1 cellular context compared by ENCODE assay signal in the genomic region with DNA sequence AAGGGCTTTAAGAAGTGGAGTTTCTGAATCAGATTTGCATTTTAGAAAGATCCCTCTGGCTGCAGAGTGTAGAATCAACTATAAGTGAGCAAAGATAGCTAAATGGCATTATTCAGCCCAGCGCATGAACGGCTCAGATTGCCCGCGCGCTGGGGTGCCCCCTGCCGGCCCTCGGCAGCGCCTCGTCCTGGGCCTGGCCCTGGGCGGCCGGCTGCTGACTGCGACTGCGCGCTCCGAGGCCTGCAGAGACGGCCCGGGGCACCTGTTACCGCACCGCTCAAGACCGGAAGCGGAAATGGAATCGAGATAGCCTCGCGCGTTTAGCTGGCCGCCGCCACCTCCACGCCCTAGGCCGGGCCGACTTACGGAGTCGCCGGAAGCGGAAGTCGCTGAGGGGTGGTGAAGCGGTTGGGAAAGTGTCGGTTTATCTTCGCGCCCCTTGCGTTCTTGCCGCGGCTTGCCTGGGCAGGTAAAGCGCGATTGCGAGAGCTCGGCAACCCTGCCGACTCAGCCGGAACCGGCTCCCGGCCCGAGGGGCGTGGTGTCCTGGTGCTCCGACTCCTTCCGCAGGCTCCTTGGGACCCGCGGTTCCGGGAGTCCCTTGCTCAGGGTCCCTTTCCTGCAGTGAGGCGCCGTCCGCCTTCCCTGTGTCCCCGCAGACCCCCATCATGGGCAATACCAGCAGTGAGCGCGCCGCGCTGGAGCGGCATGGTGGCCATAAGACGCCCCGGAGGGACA.
TF ChIP-seq lines count a peak whose summit lies in the region.

A gene with protein sequence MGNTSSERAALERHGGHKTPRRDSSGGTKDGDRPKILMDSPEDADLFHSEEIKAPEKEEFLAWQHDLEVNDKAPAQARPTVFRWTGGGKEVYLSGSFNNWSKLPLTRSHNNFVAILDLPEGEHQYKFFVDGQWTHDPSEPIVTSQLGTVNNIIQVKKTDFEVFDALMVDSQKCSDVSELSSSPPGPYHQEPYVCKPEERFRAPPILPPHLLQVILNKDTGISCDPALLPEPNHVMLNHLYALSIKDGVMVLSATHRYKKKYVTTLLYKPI (plus strand): TSS at position 557 of the 738 bp plus-strand sequence. CDS start 112 bp downstream, at position 669.

TF ChIP-seq in HepG2, 621 proteins besides CTCF, POLR2A, EP300 and RAD21 (continued from another document and continues in another):
- TF ChIP-seq ARID5B (CRISPR knock-in tag; IDR thresholded peaks at IDR 0.05) (peak; percentile 62), MXD3 (CRISPR knock-in tag; IDR thresholded peaks at IDR 0.05) (peak; percentile 92), ETS1 (CRISPR knock-in tag; IDR thresholded peaks at IDR 0.05) (no peak), SMAD3 (CRISPR knock-in tag; IDR thresholded peaks at IDR 0.05) (no peak), GATAD2A (CRISPR knock-in tag; IDR thresholded peaks at IDR 0.05) (peak; percentile 63; the same call in 1 of the 2 replicates), REL (CRISPR knock-in tag; conservative IDR thresholded peaks at IDR 0.05) (0 out of 2 replicates have a peak, but pooled peaks have one; percentile 21), JARID2 (CRISPR knock-in tag; IDR thresholded peaks at IDR 0.05; ENCODE audit: insufficient replicate concordance) (no peak), ZSCAN9 (CRISPR knock-in tag; IDR thresholded peaks at IDR 0.05; ENCODE audit: borderline replicate concordance) (peak; percentile 63; the same call in 1 of the 2 replicates), SRF (IDR thresholded peaks at IDR 0.05; ENCODE audit: low read depth, low read length) (no peak), PHF20 (CRISPR knock-in tag; IDR thresholded peaks at IDR 0.05) (peak; percentile 95), SOX6 (IDR thresholded peaks at IDR 0.05) (no peak), SOX6 (CRISPR knock-in tag; IDR thresholded peaks at IDR 0.05) (peak; percentile 68), EED (CRISPR knock-in tag; IDR thresholded peaks at IDR 0.05) (no peak), ZFYVE20 (CRISPR knock-in tag; IDR thresholded peaks at IDR 0.05; ENCODE audit: borderline replicate concordance, low read depth) (no peak), ATF4 (CRISPR knock-in tag; IDR thresholded peaks at IDR 0.05) (no peak), ZNF761 (CRISPR knock-in tag; conservative IDR thresholded peaks at IDR 0.05) (no peak), ZNF782 (CRISPR knock-in tag; IDR thresholded peaks at IDR 0.05; ENCODE audit: borderline replicate concordance) (no peak), ZC3H13 (CRISPR knock-in tag; IDR thresholded peaks at IDR 0.05) (no peak), HNF4G (IDR thresholded peaks at IDR 0.05; ENCODE audit: borderline replicate concordance, low read depth, low read length) (no peak), HNF4G (CRISPR knock-in tag; IDR thresholded peaks at IDR 0.05; ENCODE audit: borderline replicate concordance, low read depth) (no peak; the same call in 1 of the 2 replicates), ZMYM2 (CRISPR knock-in tag; IDR thresholded peaks at IDR 0.05) (no peak)
- TF ChIP-seq, protein P1, sequence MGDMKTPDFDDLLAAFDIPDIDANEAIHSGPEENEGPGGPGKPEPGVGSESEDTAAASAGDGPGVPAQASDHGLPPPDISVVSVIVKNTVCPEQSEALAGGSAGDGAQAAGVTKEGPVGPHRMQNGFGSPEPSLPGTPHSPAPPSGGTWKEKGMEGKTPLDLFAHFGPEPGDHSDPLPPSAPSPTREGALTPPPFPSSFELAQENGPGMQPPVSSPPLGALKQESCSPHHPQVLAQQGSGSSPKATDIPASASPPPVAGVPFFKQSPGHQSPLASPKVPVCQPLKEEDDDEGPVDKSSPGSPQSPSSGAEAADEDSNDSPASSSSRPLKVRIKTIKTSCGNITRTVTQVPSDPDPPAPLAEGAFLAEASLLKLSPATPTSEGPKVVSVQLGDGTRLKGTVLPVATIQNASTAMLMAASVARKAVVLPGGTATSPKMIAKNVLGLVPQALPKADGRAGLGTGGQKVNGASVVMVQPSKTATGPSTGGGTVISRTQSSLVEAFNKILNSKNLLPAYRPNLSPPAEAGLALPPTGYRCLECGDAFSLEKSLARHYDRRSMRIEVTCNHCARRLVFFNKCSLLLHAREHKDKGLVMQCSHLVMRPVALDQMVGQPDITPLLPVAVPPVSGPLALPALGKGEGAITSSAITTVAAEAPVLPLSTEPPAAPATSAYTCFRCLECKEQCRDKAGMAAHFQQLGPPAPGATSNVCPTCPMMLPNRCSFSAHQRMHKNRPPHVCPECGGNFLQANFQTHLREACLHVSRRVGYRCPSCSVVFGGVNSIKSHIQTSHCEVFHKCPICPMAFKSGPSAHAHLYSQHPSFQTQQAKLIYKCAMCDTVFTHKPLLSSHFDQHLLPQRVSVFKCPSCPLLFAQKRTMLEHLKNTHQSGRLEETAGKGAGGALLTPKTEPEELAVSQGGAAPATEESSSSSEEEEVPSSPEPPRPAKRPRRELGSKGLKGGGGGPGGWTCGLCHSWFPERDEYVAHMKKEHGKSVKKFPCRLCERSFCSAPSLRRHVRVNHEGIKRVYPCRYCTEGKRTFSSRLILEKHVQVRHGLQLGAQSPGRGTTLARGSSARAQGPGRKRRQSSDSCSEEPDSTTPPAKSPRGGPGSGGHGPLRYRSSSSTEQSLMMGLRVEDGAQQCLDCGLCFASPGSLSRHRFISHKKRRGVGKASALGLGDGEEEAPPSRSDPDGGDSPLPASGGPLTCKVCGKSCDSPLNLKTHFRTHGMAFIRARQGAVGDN (CRISPR knock-in tag; IDR thresholded peaks at IDR 0.05): peak; percentile 98
- TF ChIP-seq, protein P2, sequence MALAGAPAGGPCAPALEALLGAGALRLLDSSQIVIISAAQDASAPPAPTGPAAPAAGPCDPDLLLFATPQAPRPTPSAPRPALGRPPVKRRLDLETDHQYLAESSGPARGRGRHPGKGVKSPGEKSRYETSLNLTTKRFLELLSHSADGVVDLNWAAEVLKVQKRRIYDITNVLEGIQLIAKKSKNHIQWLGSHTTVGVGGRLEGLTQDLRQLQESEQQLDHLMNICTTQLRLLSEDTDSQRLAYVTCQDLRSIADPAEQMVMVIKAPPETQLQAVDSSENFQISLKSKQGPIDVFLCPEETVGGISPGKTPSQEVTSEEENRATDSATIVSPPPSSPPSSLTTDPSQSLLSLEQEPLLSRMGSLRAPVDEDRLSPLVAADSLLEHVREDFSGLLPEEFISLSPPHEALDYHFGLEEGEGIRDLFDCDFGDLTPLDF (CRISPR knock-in tag; IDR thresholded peaks at IDR 0.05): no peak
- TF ChIP-seq, protein P3, sequence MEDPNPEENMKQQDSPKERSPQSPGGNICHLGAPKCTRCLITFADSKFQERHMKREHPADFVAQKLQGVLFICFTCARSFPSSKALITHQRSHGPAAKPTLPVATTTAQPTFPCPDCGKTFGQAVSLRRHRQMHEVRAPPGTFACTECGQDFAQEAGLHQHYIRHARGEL (CRISPR knock-in tag; IDR thresholded peaks at IDR 0.05): no peak
- TF ChIP-seq, protein P4, sequence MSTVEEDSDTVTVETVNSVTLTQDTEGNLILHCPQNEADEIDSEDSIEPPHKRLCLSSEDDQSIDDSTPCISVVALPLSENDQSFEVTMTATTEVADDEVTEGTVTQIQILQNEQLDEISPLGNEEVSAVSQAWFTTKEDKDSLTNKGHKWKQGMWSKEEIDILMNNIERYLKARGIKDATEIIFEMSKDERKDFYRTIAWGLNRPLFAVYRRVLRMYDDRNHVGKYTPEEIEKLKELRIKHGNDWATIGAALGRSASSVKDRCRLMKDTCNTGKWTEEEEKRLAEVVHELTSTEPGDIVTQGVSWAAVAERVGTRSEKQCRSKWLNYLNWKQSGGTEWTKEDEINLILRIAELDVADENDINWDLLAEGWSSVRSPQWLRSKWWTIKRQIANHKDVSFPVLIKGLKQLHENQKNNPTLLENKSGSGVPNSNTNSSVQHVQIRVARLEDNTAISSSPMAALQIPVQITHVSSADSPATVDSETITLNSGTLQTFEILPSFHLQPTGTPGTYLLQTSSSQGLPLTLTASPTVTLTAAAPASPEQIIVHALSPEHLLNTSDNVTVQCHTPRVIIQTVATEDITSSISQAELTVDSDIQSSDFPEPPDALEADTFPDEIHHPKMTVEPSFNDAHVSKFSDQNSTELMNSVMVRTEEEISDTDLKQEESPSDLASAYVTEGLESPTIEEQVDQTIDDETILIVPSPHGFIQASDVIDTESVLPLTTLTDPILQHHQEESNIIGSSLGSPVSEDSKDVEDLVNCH (CRISPR knock-in tag; IDR thresholded peaks at IDR 0.05): no peak
- TF ChIP-seq, protein P5, sequence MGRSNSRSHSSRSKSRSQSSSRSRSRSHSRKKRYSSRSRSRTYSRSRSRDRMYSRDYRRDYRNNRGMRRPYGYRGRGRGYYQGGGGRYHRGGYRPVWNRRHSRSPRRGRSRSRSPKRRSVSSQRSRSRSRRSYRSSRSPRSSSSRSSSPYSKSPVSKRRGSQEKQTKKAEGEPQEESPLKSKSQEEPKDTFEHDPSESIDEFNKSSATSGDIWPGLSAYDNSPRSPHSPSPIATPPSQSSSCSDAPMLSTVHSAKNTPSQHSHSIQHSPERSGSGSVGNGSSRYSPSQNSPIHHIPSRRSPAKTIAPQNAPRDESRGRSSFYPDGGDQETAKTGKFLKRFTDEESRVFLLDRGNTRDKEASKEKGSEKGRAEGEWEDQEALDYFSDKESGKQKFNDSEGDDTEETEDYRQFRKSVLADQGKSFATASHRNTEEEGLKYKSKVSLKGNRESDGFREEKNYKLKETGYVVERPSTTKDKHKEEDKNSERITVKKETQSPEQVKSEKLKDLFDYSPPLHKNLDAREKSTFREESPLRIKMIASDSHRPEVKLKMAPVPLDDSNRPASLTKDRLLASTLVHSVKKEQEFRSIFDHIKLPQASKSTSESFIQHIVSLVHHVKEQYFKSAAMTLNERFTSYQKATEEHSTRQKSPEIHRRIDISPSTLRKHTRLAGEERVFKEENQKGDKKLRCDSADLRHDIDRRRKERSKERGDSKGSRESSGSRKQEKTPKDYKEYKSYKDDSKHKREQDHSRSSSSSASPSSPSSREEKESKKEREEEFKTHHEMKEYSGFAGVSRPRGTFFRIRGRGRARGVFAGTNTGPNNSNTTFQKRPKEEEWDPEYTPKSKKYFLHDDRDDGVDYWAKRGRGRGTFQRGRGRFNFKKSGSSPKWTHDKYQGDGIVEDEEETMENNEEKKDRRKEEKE (IDR thresholded peaks at IDR 0.05): no peak
